In the genomic region with DNA sequence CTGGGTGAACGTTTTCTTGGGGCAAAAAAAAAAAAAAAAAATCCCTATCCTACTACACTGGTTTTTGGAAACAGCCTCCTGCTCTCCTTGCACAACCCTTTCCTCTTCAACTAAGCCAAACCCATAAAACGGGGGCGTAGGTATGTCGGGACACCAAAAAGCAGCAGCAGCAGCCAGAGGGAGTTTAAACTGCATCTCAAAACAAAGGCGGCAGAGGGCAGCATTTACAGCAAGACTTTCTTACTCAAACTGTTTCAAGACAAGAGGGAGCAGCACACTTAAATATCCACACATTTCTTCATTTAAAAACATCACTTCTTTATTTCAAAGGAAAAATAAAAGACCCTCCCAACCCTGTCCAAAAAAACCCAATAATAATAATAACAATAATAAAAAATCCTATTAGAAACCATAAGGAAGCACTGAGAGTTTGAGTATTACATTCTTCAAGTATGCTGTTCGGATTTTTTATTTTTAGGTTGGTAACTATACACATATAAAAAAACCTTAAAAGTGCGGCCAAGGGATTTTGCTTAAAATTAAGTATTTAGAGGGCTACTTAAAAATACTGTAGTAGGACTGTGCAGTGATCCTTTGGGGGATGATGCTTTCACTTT, we compare ENCODE assay signal across 8 cellular contexts. TPM values are rescaled to one million over a fixed set of nuclear protein-coding genes. Genes with fewer than 3 reads are reported as not detected.
DNase-seq lines count a peak whose midpoint lies in the region; ATAC-seq, FAIRE-seq and TF ChIP-seq lines count a peak whose summit lies in the region.

No MANE protein-coding gene starts in this region.

- no peaks in the 10 kb centered on the region for H3K9me3 ChIP-seq in stomach

- TF ChIP-seq CTCF in natural killer cell (IDR thresholded peaks at IDR 0.05) (peak; percentile 72), stomach (IDR thresholded peaks at IDR 0.05) (peak in 5 of 7 experiments; percentile 61 to 85 (median 63))

- no peaks in the 10 kb centered on the region for H3K36me3 Mint-ChIP-seq in natural killer cell
- H3K36me3 Mint-ChIP-seq in natural killer cell treated with Interleukin-12 subunit alpha and Interleukin-12 subunit beta and Interleukin-15 and Interleukin-18, amount 100 ng/mL, for 72 hours: no peaks in the 10 kb centered on the region

- no peak for TF ChIP-seq EP300 in stomach (IDR thresholded peaks at IDR 0.05)

- no peak overlapping the region for H3K27ac Mint-ChIP-seq in natural killer cell
- no peak overlapping the region for H3K27ac Mint-ChIP-seq in natural killer cell treated with Interleukin-12 subunit alpha and Interleukin-12 subunit beta and Interleukin-15 and Interleukin-18, amount 100 ng/mL, for 72 hours

- peak; percentile 48 for FAIRE-seq in endometrium (lab: Jason Lieb, UNC)

- no peak for TF ChIP-seq POLR2A in stomach (IDR thresholded peaks at IDR 0.05)

- DNase-seq in natural killer cell (peak; percentile 36), NCI-H460 (ENCODE audit: extremely low read depth, low read depth) (peak; percentile 36), middle frontal gyrus (ENCODE audit: extremely low spot score, low spot score) (peak; percentile 68), stomach (peak; percentile 68)
- DNase-seq in natural killer cell treated with Interleukin-12 subunit alpha and Interleukin-12 subunit beta and Interleukin-15 and Interleukin-18, amount 100 ng/mL, for 72 hours (ENCODE audit: low spot score): no peak
- DNase-seq in activated CD4-positive, alpha-beta T cell treated with anti-CD3 and anti-CD28 coated beads, Interleukin-2, amount 50 U/mL, for 4 hours: peak; percentile 48 to 50

- H3K36me3 ChIP-seq in stomach: peaks cover 0 to 25% (median 21%) of the 10 kb centered on the region in 4 donors

- ATAC-seq in natural killer cell (peak in 1 of 3 donors; percentile 61), GM21723 (IDR thresholded peaks at IDR 0.05; ENCODE audit: unreplicated experiment) (no peak)
- ATAC-seq in natural killer cell treated with Interleukin-12 subunit alpha and Interleukin-12 subunit beta and Interleukin-15 and Interleukin-18, amount 100 ng/mL, for 72 hours: no peak

- no peak overlapping the region for H3K27ac ChIP-seq in stomach

- no peaks in the 10 kb centered on the region for H3K27me3 ChIP-seq in stomach

- peaks cover 5 to 6% of the 10 kb centered on the region in 2 donors for H3K4me1 Mint-ChIP-seq in natural killer cell
- H3K4me1 Mint-ChIP-seq in natural killer cell treated with Interleukin-12 subunit alpha and Interleukin-12 subunit beta and Interleukin-15 and Interleukin-18, amount 100 ng/mL, for 72 hours (ENCODE audit: low read depth in 2 of 2): peaks cover 3 to 5% of the 10 kb centered on the region in 2 donors

- WGBS in stomach, 5 donors: 24 to 29% (median 28%) methylated on average over 7 of the region's 7 CpGs

- peaks cover 0 to 27% (median 3%) of the 10 kb centered on the region in 4 donors for H3K4me1 ChIP-seq in stomach

- H3K4me3 ChIP-seq in stomach: no peak overlapping the region

- intact Hi-C loops in natural killer cell (cut with micrococcal nuclease) (loop anchor here (1.0 to 10.0 kb wide), 2 partner anchors 174 to 284 kb away; no protein-coding TSS in a partner anchor), stomach (cut with DNase I; ENCODE audit: low total_unique reads) (loop anchor here (5.0 kb wide), 1 partner anchor 177 kb away; no protein-coding TSS in a partner anchor)

- no peaks in the 10 kb centered on the region for H3K27me3 Mint-ChIP-seq in natural killer cell (ENCODE audit: low read depth in 2 of 2)
- H3K27me3 Mint-ChIP-seq in natural killer cell treated with Interleukin-12 subunit alpha and Interleukin-12 subunit beta and Interleukin-15 and Interleukin-18, amount 100 ng/mL, for 72 hours: no peaks in the 10 kb centered on the region

- no peak overlapping the region for H3K4me3 Mint-ChIP-seq in natural killer cell
- H3K4me3 Mint-ChIP-seq in natural killer cell treated with Interleukin-12 subunit alpha and Interleukin-12 subunit beta and Interleukin-15 and Interleukin-18, amount 100 ng/mL, for 72 hours: no peak overlapping the region

- H3K9me3 Mint-ChIP-seq in natural killer cell: no peaks in the 10 kb centered on the region
- H3K9me3 Mint-ChIP-seq in natural killer cell treated with Interleukin-12 subunit alpha and Interleukin-12 subunit beta and Interleukin-15 and Interleukin-18, amount 100 ng/mL, for 72 hours: no peaks in the 10 kb centered on the region

RNA-seq across cellular contexts. Expression of a gene that starts 43.9 kb away (rescaled TPM):
- 100 to 1,000 TPM; 135 to 214 (median 189) TPM for total RNA-seq in natural killer cell
- total RNA-seq in natural killer cell treated with Interleukin-12 subunit alpha and Interleukin-12 subunit beta and Interleukin-15 and Interleukin-18, amount 100 ng/mL, for 72 hours: 1 to 10 TPM; 2.8 to 4.8 TPM
- total RNA-seq in NCI-H460 (2014; rRNA removed; shearing (Covaris generic)): 10.4 and 13.7 TPM in 2 replicates
- polyA plus RNA-seq in NCI-H460 (2014; cell fraction: nucleus; rRNA removed): 23.9 and 54.2 TPM in 2 replicates
- total RNA-seq in stomach: 100 to 1,000 TPM in 2 of 5 donors, 10 to 100 TPM in 3; 53.1 to 251 (median 65.2) TPM
- polyA plus RNA-seq in stomach: 10 to 100 TPM; 22.6 to 44.7 (median 32.0) TPM
